Comparison of ENCODE assay signal across 21 cellular contexts in the genomic region with DNA sequence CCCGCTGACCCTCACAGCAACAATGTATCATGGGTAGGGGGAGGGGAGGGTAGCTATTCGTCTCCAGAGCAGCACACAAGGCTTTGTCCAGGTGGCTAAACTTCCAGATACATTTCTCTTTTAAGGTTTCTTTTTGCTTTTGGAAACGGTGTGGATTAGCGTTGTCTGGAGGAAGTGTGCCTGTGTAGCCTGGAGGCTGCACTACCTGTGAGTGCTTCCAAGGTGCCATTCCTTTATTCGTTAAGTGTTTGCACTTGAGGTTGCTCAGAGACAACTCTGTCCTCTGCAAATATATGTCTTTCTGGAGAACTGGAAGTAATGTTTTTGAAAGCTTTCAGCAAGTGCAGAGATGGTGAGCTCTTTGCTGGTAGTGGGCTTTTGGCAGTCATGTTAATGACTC. TPM values are rescaled to one million over a fixed set of nuclear protein-coding genes. Genes with fewer than 3 reads are reported as not detected.
"Had no signal": no experiment of that assay in that cellular context is flagged by ENCODE, and none has a peak within 500 bp of the region (broad histone marks: within the 10 kb centered on the region; RNA-seq: fewer than 3 reads in every experiment).

No MANE protein-coding gene starts in this region.

RNA-seq across cellular contexts. Expression of a gene that starts 53.1 kb away (rescaled TPM):
- total RNA-seq: activated naive CD4-positive, alpha-beta T cell treated with anti-CD3 and anti-CD28 coated beads for 36 hours; activated naive CD4-positive, alpha-beta T cell treated with anti-CD3 and anti-CD28 coated beads, Interleukin-2, amount 50 U/mL, for 72 hours; activated naive CD8-positive, alpha-beta T cell treated with anti-CD3 and anti-CD28 coated beads for 36 hours; activated naive CD8-positive, alpha-beta T cell treated with anti-CD3 and anti-CD28 coated beads, Interleukin-2, amount 10 ng/mL, durations not matched to agents 7 days and 5 days; activated T-cell treated with anti-CD3 and anti-CD28 coated beads, Interleukin-2, amount 50 U/mL, for 4 hours; activated T-cell treated with anti-CD3 and anti-CD28 coated beads, Interleukin-2, amount 50 U/mL, for 72 hours; activated T-helper 1 cell treated with anti-CD3 and anti-CD28 coated beads, Interleukin-12 subunit alpha, Interleukin-12 subunit beta, Interleukin-2, Interleukin-4 antibody, amounts not matched to agents 30 ng/mL and 10 ng/mL and 1 ng/mL, durations not matched to agents 14 hours and 24 hours and 36 hours; activated T-helper 17 cell treated with anti-CD3 and anti-CD28 coated beads, Interleukin-2, amount 50 U/mL, for 72 hours; activated T-helper 2 cell treated with anti-CD3 and anti-CD28 coated beads, Interferon-gamma antibody, Interleukin-2, Interleukin-4, amounts not matched to agents 10 μg/mL and 5 μg/mL and 100 μg/mL, durations not matched to agents 14 hours and 24 hours and 36 hours; adrenal gland; aorta; ascending aorta; astrocyte; body of pancreas; breast epithelium; bronchial epithelial cell; cardiac muscle cell; cardiac septum; cerebellum; chondrocyte had no signal
- polyA plus RNA-seq: adipose tissue, aorta, cardiac muscle cell had no signal
